Comparison of ENCODE assay signal across 26 cellular contexts in genomic region chr12:26043139-26044006, GRCh38.
DNase-seq lines count a peak whose midpoint lies in the region; ATAC-seq, FAIRE-seq and TF ChIP-seq lines count a peak whose summit lies in the region.
"Had no signal": no experiment of that assay in that cellular context is flagged by ENCODE, and none has a peak within 500 bp of the region (broad histone marks: within the 10 kb centered on the region; RNA-seq: fewer than 3 reads in every experiment).

No MANE protein-coding gene starts in this region.

- H3K27me3 ChIP-seq in astrocyte (ENCODE audit: insufficient read depth, low read length), result no peaks in the 10 kb centered on the region
- no peaks in the 10 kb centered on the region for H3K27me3 ChIP-seq in layer of hippocampus (ENCODE audit: control insufficient read depth, insufficient read depth, low read length)
- no peaks in the 10 kb centered on the region for H3K27me3 ChIP-seq in lower lobe of right lung (ENCODE audit: low read depth)
- H3K27me3 ChIP-seq: spleen, stomach, uterus had no signal

- intact Hi-C loops in lower lobe of right lung (cut with DNase I), result no loop called here

- H3K4me1 Mint-ChIP-seq in astrocyte (ENCODE audit: low read depth, unreplicated experiment), result peaks cover 14% of the 10 kb centered on the region
- H3K4me1 Mint-ChIP-seq in naive thymus-derived CD8-positive, alpha-beta T cell, result no peaks in the 10 kb centered on the region
- H3K4me1 Mint-ChIP-seq: activated CD4-positive, alpha-beta memory T cell treated with anti-CD3 and anti-CD28 coated beads, Interleukin-2, amount 10 ng/mL, durations not matched to agents 7 days and 5 days; B cell had no signal

- no peaks in the 10 kb centered on the region for H3K36me3 ChIP-seq in astrocyte (ENCODE audit: insufficient read depth, low read length)
- no peaks in the 10 kb centered on the region for H3K36me3 ChIP-seq in lower lobe of right lung
- H3K36me3 ChIP-seq: spleen, stomach, uterus had no signal

- H2AFZ ChIP-seq in astrocyte (ENCODE audit: low read depth, low read length), result no peak overlapping the region

- no peak overlapping the region for H3K9ac ChIP-seq in astrocyte (ENCODE audit: low read length)

- H3K4me3 ChIP-seq in astrocyte (ENCODE audit: insufficient read depth, low read depth, low read length) (no peak overlapping the region), lower lobe of right lung (no peak overlapping the region)
- H3K4me3 ChIP-seq: spleen, stomach, uterus had no signal

- H3K4me2 ChIP-seq in astrocyte (ENCODE audit: low read length), result peak overlapping the region; percentile 36

- DNase-seq in SIG-M5 treated with dmso at 0.1 percent for 504 hours (lab: John Stamatoyannopoulos, UW; ENCODE audit: unreplicated experiment), result peak; percentile 19
- DNase-seq in SIG-M5 (lab: John Stamatoyannopoulos, UW), result no peak
- no peak for DNase-seq in astrocyte (ENCODE audit: low read depth)
- no peak for DNase-seq in lower lobe of right lung
- DNase-seq in naive thymus-derived CD8-positive, alpha-beta T cell, result no peak
- no peak for DNase-seq in NCI-H1436 (lab: John Stamatoyannopoulos, UW)
- DNase-seq: 8988T; activated CD4-positive, alpha-beta memory T cell treated with anti-CD3 and anti-CD28 coated beads, Interleukin-2, amount 10 ng/mL, durations not matched to agents 7 days and 5 days; activated naive CD4-positive, alpha-beta T cell treated with Interleukin-2 at 50 U/mL for 16 hours; COR-L47; effector CD4-positive, alpha-beta T cell; left colon; NCI-H1417 treated with DMSO at 0.1 percent for 48 hours; NCI-H526 treated with DMSO at 0.1 percent for 48 hours; spleen; stimulated activated CD4-positive, alpha-beta T cell treated with anti-CD3 and anti-CD28 coated beads, Interleukin-4, amount 100 ng/mL, for 24 hours; stomach; T-helper 2 cell; uterus had no signal

- no peaks in the 10 kb centered on the region for H3K36me3 Mint-ChIP-seq in astrocyte (ENCODE audit: low read depth, unreplicated experiment)
- no peaks in the 10 kb centered on the region for H3K36me3 Mint-ChIP-seq in naive thymus-derived CD8-positive, alpha-beta T cell

- TF ChIP-seq CTCF in astrocyte (IDR thresholded peaks at IDR 0.05; ENCODE audit: insufficient read depth, low read depth, low read length) (no peak), lower lobe of right lung (IDR thresholded peaks at IDR 0.05) (no peak)

- no peaks in the 10 kb centered on the region for H3K27me3 Mint-ChIP-seq in astrocyte (ENCODE audit: low read depth, unreplicated experiment)
- peaks cover 0 to 8% (median 0%) of the 10 kb centered on the region in 5 donors for H3K27me3 Mint-ChIP-seq in naive thymus-derived CD8-positive, alpha-beta T cell
- H3K27me3 Mint-ChIP-seq: B cell had no signal

- peaks cover 39% of the 10 kb centered on the region for H3K4me1 ChIP-seq in astrocyte (ENCODE audit: insufficient read depth, low read length)
- H3K4me1 ChIP-seq in lower lobe of right lung, result peaks cover 26% of the 10 kb centered on the region

- no peak overlapping the region for H3K4me3 Mint-ChIP-seq in astrocyte (ENCODE audit: unreplicated experiment)
- H3K4me3 Mint-ChIP-seq in naive thymus-derived CD8-positive, alpha-beta T cell, result no peak overlapping the region
- H3K4me3 Mint-ChIP-seq: activated CD4-positive, alpha-beta memory T cell treated with anti-CD3 and anti-CD28 coated beads, Interleukin-2, amount 10 ng/mL, durations not matched to agents 7 days and 5 days; B cell; neural crest cell had no signal

- H4K20me1 ChIP-seq in astrocyte (ENCODE audit: insufficient read depth, low read length), result peaks cover 61% of the 10 kb centered on the region

- H3K9me3 Mint-ChIP-seq in astrocyte (ENCODE audit: unreplicated experiment), result peaks cover 2% of the 10 kb centered on the region
- H3K9me3 Mint-ChIP-seq in naive thymus-derived CD8-positive, alpha-beta T cell, result no peaks in the 10 kb centered on the region
- H3K9me3 Mint-ChIP-seq: activated CD4-positive, alpha-beta memory T cell treated with anti-CD3 and anti-CD28 coated beads, Interleukin-2, amount 10 ng/mL, durations not matched to agents 7 days and 5 days; neural crest cell had no signal

- ATAC-seq in lower lobe of right lung, result no peak
- no peak for ATAC-seq in naive thymus-derived CD8-positive, alpha-beta T cell
- ATAC-seq: HCT116, HepG2, left colon, Right ventricle myocardium inferior had no signal

- H3K27ac ChIP-seq in astrocyte (ENCODE audit: low read depth, low read length) (no peak overlapping the region), layer of hippocampus (ENCODE audit: low read depth, low read length) (peak overlapping the region; percentile 13), temporal lobe (ENCODE audit: low read depth, low read length) (peak overlapping the region; percentile 63), lower lobe of right lung (no peak overlapping the region)
- H3K27ac ChIP-seq: spleen, stomach, uterus had no signal

- H3K27ac Mint-ChIP-seq in astrocyte (ENCODE audit: unreplicated experiment), result peak overlapping the region; percentile 1
- no peak overlapping the region for H3K27ac Mint-ChIP-seq in naive thymus-derived CD8-positive, alpha-beta T cell
- H3K27ac Mint-ChIP-seq: activated CD4-positive, alpha-beta memory T cell treated with anti-CD3 and anti-CD28 coated beads, Interleukin-2, amount 10 ng/mL, durations not matched to agents 7 days and 5 days; B cell had no signal

- FAIRE-seq in astrocyte (lab: Jason Lieb, UNC), result no peak
- FAIRE-seq: HepG2 had no signal

- peaks cover 95% of the 10 kb centered on the region for H3K79me2 ChIP-seq in astrocyte (ENCODE audit: insufficient read depth, low read length)

- H3K9me3 ChIP-seq in astrocyte (ENCODE audit: insufficient read depth, low read depth, low read length) (no peaks in the 10 kb centered on the region), lower lobe of right lung (no peaks in the 10 kb centered on the region)
- H3K9me3 ChIP-seq: spleen, stomach, uterus had no signal

- POLR2A ChIA-PET in naive thymus-derived CD8-positive, alpha-beta T cell (lab: Charles Lee), result no interaction called here

Comparison
In these comparisons a context has a peak if more than half of its experiments do, and no peak if none do; other contexts are left out.
1. H3K27ac ChIP-seq: peak in layer of hippocampus (single experiment) and temporal lobe (single experiment); none in astrocyte (single experiment) and lower lobe of right lung (single experiment).